12 cellular contexts compared by ENCODE assay signal in the genomic region with DNA sequence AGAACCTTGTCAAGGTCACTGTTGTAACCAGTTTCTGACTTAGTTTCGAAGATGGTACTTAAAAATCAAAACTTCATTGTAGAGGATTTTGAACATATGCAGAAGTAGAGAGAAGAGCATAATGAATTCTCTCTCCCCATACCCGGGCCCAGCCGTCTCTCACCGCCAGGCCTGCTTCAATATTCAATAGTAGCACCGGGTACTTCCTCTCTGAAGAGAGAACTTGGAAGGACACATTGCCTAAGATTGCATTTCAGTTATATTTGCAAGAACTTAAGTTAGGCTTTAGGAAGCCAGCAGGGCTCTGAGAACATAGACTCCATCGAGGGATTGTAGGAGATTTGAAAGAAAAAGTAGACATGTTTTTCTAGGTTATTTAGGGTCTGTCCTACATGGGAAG.
"Had no signal": no experiment of that assay in that cellular context is flagged by ENCODE, and none has a peak within 500 bp of the region (broad histone marks: within the 10 kb centered on the region; RNA-seq: fewer than 3 reads in every experiment).

No MANE protein-coding gene starts in this region.

- H3K27me3 ChIP-seq: brain microvascular endothelial cell, neural progenitor cell, ovary had no signal

- H3K27ac ChIP-seq: brain microvascular endothelial cell, epithelial cell of prostate, neural progenitor cell, ovary had no signal

- ATAC-seq: stimulated activated memory B cell treated with anti-CD40 and anti-IgM and Interleukin-4, amounts not matched to agents 10 μg/mL and 1 μg/mL and 100 μg/mL, for 72 hours had no signal

- H3K4me3 ChIP-seq: neural progenitor cell, ovary had no signal

- H3K9ac ChIP-seq: neural progenitor cell had no signal

- H2AFZ ChIP-seq: neural progenitor cell had no signal

- DNase-seq: activated CD4-positive, alpha-beta T cell treated with anti-CD3 and anti-CD28 coated beads, Interleukin-2, amount 50 U/mL, for 1 hour; activated CD8-positive, alpha-beta memory T cell treated with anti-CD3 and anti-CD28 coated beads for 24 hours; activated naive CD4-positive, alpha-beta T cell; activated naive CD8-positive, alpha-beta T cell treated with anti-CD3 and anti-CD28 coated beads, Interleukin-2, amount 10 ng/mL, durations not matched to agents 7 days and 5 days; brain microvascular endothelial cell; foreskin melanocyte; midbrain; ovary; stimulated activated CD4-positive, alpha-beta T cell treated with anti-CD3 and anti-CD28 coated beads, Interleukin-12 subunit alpha, Interleukin-12 subunit beta, amount 100 ng/mL, for 4 hours had no signal

- H3K4me2 ChIP-seq: neural progenitor cell had no signal

- H3K36me3 ChIP-seq: brain microvascular endothelial cell, neural progenitor cell, ovary had no signal

- H3K9me3 ChIP-seq: ovary had no signal

- H3K4me1 ChIP-seq: neural progenitor cell had no signal
